6 cellular contexts compared by ENCODE assay signal in the genomic region with DNA sequence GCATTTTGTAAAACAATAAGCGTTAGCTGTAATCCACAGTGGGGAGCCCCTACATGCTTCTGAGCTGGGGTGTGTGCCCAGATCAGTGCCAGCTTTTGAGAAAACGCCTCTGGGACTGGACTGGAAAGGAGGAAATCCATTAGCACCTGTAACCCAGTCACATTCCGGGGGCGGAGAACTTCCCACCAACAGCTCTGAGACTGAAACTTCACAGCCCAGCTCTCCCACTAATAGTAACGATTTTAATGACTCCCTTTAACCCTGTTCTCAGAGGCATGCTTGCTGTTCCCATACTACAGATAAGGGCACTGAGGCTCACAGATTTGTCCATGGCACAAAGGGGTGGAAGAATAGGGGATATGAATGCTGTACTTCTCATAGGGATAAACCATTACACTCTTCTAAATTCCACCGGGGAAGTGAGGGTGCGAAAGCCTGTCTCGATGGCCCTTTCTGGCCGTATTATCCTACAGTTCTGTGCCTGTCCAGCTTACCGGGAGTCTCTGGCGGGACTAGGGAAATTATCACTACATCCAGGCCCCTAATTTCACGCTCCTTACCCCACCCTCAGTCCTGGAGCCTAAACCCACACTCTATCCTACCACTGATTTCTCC. TPM values are rescaled to one million over a fixed set of nuclear protein-coding genes. Genes with fewer than 3 reads are reported as not detected.
A peak's percentile ranks its signal among the peaks of the same experiment; 100 is the strongest.
DNase-seq lines count a peak whose midpoint lies in the region; ATAC-seq and TF ChIP-seq lines count a peak whose summit lies in the region.

No MANE protein-coding gene starts in this region.

- H3K4me1 ChIP-seq in breast epithelium = peaks cover 0 to 5% of the 10 kb centered on the region in 2 donors

- H3K9me3 ChIP-seq in breast epithelium = no peaks in the 10 kb centered on the region

- peak overlapping the region; percentile 71 to 91 for H3K27ac ChIP-seq in breast epithelium

- no peaks in the 10 kb centered on the region for H3K36me3 ChIP-seq in breast epithelium

- peak overlapping the region; percentile 92 for H3K4me3 ChIP-seq in Jurkat, Clone E6-1 (ENCODE audit: low read length)
- H3K4me3 ChIP-seq in breast epithelium = peak overlapping the region; percentile 71 to 91 (median 85)

- H3K27me3 ChIP-seq in breast epithelium = no peaks in the 10 kb centered on the region

- H3K27me3 Mint-ChIP-seq in neural crest cell (ENCODE audit: low read depth) = no peaks in the 10 kb centered on the region

- peaks cover 23% of the 10 kb centered on the region for H3K4me1 Mint-ChIP-seq in neural crest cell

- no peaks in the 10 kb centered on the region for H3K36me3 Mint-ChIP-seq in neural crest cell (ENCODE audit: low read depth)

- peak overlapping the region; percentile 95 for H3K4me3 Mint-ChIP-seq in neural crest cell

- peak overlapping the region; percentile 95 for H3K27ac Mint-ChIP-seq in neural crest cell (ENCODE audit: unreplicated experiment)

- intact Hi-C loops in breast epithelium (cut with DNase I; ENCODE audit: low total_unique reads) = no loop called here

- H3K9me3 Mint-ChIP-seq in neural crest cell = no peaks in the 10 kb centered on the region

- TF ChIP-seq CTCF in breast epithelium (IDR thresholded peaks at IDR 0.05) (no peak), neural crest cell (conservative IDR thresholded peaks at IDR 0.05) (no peak)

- no peak for TF ChIP-seq POLR2A in breast epithelium (IDR thresholded peaks at IDR 0.05)

- no peak for DNase-seq in Jurkat, Clone E6-1 (ENCODE audit: low read depth, low spot score)
- DNase-seq in breast epithelium (ENCODE audit: low spot score in 2 of 2) (no peak), neural crest cell (ENCODE audit: low read depth, low spot score) (no peak), GF-D8 (lab: John Stamatoyannopoulos, UW) (no peak), KG1 (lab: John Stamatoyannopoulos, UW) (no peak)

- ATAC-seq in HG03460 (IDR thresholded peaks at IDR 0.05; ENCODE audit: unreplicated experiment) = no peak

RNA-seq across cellular contexts. Expression of gene FBXO46, which starts 0.8 kb away (rescaled TPM):
- 11.5 TPM for polyA plus RNA-seq in Jurkat, Clone E6-1 (2012; ENCODE audit: insufficient read depth, insufficient read length)
- total RNA-seq in breast epithelium = 10 to 100 TPM in 2 of 3 donors, 1 to 10 TPM in 1; 8.0 to 15.1 (median 13.8) TPM
- 27.2 and 30.3 TPM in 2 replicates for total RNA-seq in neural crest cell

RNA-seq across cellular contexts. Expression of gene MEIOSIN, which starts 3.4 kb away (rescaled TPM):
- 0.53 TPM for polyA plus RNA-seq in Jurkat, Clone E6-1 (2012; ENCODE audit: insufficient read depth, insufficient read length)
- not detected for total RNA-seq in breast epithelium
- total RNA-seq in neural crest cell = not detected in 2 replicates

RNA-seq across cellular contexts. Expression of gene QPCTL, which starts 37.4 kb away (rescaled TPM):
- polyA plus RNA-seq in Jurkat, Clone E6-1 (2012; ENCODE audit: insufficient read depth, insufficient read length) = 9.1 TPM
- total RNA-seq in breast epithelium = 1 to 10 TPM; 6.1 to 9.4 (median 7.2) TPM
- total RNA-seq in neural crest cell = 11.4 and 11.8 TPM in 2 replicates

RNA-seq across cellular contexts. Expression of gene SNRPD2, which starts 38.1 kb away (rescaled TPM):
- 1,119 TPM for polyA plus RNA-seq in Jurkat, Clone E6-1 (2012; ENCODE audit: insufficient read depth, insufficient read length)
- total RNA-seq in breast epithelium (100 to 1,000 TPM; 175 to 238 (median 191) TPM), neural crest cell (635 and 666 TPM in 2 replicates)

RNA-seq across cellular contexts. Expression of gene SIX5, which starts 39.2 kb away (rescaled TPM):
- polyA plus RNA-seq in Jurkat, Clone E6-1 (2012; ENCODE audit: insufficient read depth, insufficient read length) = 3.6 TPM
- total RNA-seq in breast epithelium (10 to 100 TPM in 2 of 3 donors, 1 to 10 TPM in 1; 8.6 to 11.8 (median 11.8) TPM), neural crest cell (36.8 and 38.6 TPM in 2 replicates)
